ENCODE assay signal across 7 cellular contexts in the genomic region with DNA sequence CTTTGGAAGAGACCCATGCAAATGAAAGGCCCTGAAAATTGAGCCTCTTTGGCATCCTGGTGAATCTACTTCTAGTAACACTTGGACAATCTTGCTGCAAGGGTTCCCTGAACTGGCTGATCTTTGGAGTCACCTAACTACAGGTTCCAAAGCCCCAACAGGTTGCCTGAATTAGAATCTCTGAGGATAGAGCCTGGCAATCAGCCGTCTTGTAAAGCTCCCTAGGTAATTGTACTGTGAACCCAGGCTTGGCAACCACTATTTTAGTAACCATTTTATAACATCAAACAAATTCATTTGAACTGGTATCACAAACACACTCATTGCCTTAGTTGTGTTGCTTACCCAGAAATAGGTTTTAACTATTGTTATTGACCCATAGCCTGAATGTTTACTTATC. TPM values are rescaled to one million over a fixed set of nuclear protein-coding genes. Genes with fewer than 3 reads are reported as not detected.
"Had no signal": no experiment of that assay in that cellular context is flagged by ENCODE, and none has a peak within 500 bp of the region (broad histone marks: within the 10 kb centered on the region; RNA-seq: fewer than 3 reads in every experiment).

No MANE protein-coding gene starts in this region.

- ATAC-seq: GM23338, K562 had no signal

- H3K27ac ChIP-seq: HL-60 had no signal

- H2AFZ ChIP-seq: GM23338 had no signal

- H3K4me2 ChIP-seq: GM23338 had no signal

- H3K4me3 ChIP-seq: GM23338, K562 had no signal

- DNase-seq: H9, HCEC 1CT, IMR-90 had no signal

RNA-seq across cellular contexts. Expression of a gene that starts 20.1 kb away (rescaled TPM):
- total RNA-seq: HT1080, IMR-90 had no signal
